1 cellular context compared by ENCODE assay signal in the genomic region with DNA sequence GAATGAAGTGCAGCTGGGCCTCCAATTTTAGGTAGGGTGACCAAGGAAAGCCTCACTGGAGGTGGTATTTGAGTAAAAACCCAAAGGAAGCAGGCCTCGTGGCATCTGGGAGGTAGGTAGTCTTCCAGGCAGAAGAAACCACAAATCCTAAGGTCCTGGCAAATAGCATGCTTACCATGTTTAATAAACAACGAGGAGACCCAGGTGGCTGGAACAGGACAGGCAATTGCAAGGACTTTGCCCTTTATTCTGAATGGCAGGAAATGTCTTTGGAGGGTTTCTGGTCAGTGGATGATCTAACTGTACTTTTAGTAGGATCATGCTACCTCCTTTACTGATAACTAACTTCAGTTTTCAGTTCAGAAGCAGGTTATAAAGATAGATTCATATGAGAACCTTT.
TF ChIP-seq lines count a peak whose summit lies in the region.

No MANE protein-coding gene starts in this region.

TF ChIP-seq in HepG2, 621 proteins besides CTCF, POLR2A, EP300 and RAD21 (continues in another document):
- TF ChIP-seq ZNF530 (CRISPR knock-in tag; IDR thresholded peaks at IDR 0.05; ENCODE audit: low read depth) (no peak), HIVEP1 (CRISPR knock-in tag; IDR thresholded peaks at IDR 0.05) (no peak), HMGA1 (CRISPR knock-in tag; conservative IDR thresholded peaks at IDR 0.05) (no peak), ZNF512B (CRISPR knock-in tag; IDR thresholded peaks at IDR 0.05; ENCODE audit: borderline replicate concordance) (no peak), ZNF777 (CRISPR knock-in tag; IDR thresholded peaks at IDR 0.05) (no peak), ASH2L (IDR thresholded peaks at IDR 0.05; ENCODE audit: insufficient read length, low read depth, low read length) (peak; percentile 37), PHF21A (CRISPR knock-in tag; IDR thresholded peaks at IDR 0.05) (0 out of 2 replicates have a peak, but pooled peaks have one; percentile 14), TOPORS (CRISPR knock-in tag; IDR thresholded peaks at IDR 0.05) (0 out of 2 replicates have a peak, but pooled peaks have one; percentile 26), ZNF101 (CRISPR knock-in tag; IDR thresholded peaks at IDR 0.05; ENCODE audit: borderline replicate concordance, low read depth) (no peak), MED1 (CRISPR knock-in tag; IDR thresholded peaks at IDR 0.05) (no peak), IKZF1 (IDR thresholded peaks at IDR 0.05) (no peak), ZNF569 (CRISPR knock-in tag; IDR thresholded peaks at IDR 0.05; ENCODE audit: borderline replicate concordance) (no peak), FOXA3 (CRISPR knock-in tag; IDR thresholded peaks at IDR 0.05) (peak; percentile 67), ARID2 (CRISPR knock-in tag; IDR thresholded peaks at IDR 0.05; ENCODE audit: borderline replicate concordance) (0 out of 2 replicates have a peak, but pooled peaks have one; percentile 55), GATA4 (IDR thresholded peaks at IDR 0.05; ENCODE audit: borderline replicate concordance, low read depth) (no peak), SALL1 (CRISPR knock-in tag; IDR thresholded peaks at IDR 0.05) (peak; percentile 59), GATAD1 (CRISPR knock-in tag; IDR thresholded peaks at IDR 0.05) (0 out of 2 replicates have a peak, but pooled peaks have one; percentile 18), RARA (CRISPR knock-in tag; IDR thresholded peaks at IDR 0.05) (peak; percentile 40; the same call in 1 of the 2 replicates), RARG (CRISPR knock-in tag; IDR thresholded peaks at IDR 0.05; ENCODE audit: low read depth) (no peak), FOXK1 (CRISPR knock-in tag; IDR thresholded peaks at IDR 0.05; ENCODE audit: borderline replicate concordance, low read depth) (peak; percentile 29; the same call in 1 of the 2 replicates), ZNF331 (CRISPR knock-in tag; IDR thresholded peaks at IDR 0.05) (0 out of 2 replicates have a peak, but pooled peaks have one; percentile 28), ZIK1 (CRISPR knock-in tag; IDR thresholded peaks at IDR 0.05; ENCODE audit: borderline replicate concordance, low read depth) (no peak), SMAD1 (CRISPR knock-in tag; IDR thresholded peaks at IDR 0.05; ENCODE audit: borderline replicate concordance, low read depth) (no peak), RBM22 (optimal IDR thresholded peaks at IDR 0.05; ENCODE audit: low read length) (peak; percentile 37), U2AF2 (IDR thresholded peaks at IDR 0.05; ENCODE audit: low read depth, low read length) (no peak), ZNF563 (CRISPR knock-in tag; IDR thresholded peaks at IDR 0.05) (no peak), ZBTB34 (CRISPR knock-in tag; IDR thresholded peaks at IDR 0.05) (peak; percentile 73), HOXD1 (CRISPR knock-in tag; IDR thresholded peaks at IDR 0.05) (no peak), HNF4G (IDR thresholded peaks at IDR 0.05; ENCODE audit: borderline replicate concordance, low read depth, low read length) (peak; percentile 57; the same call in 1 of the 2 replicates), HNF4G (CRISPR knock-in tag; IDR thresholded peaks at IDR 0.05; ENCODE audit: borderline replicate concordance, low read depth) (peak; percentile 75; the same call in 1 of the 2 replicates), FOXP1 (IDR thresholded peaks at IDR 0.05) (no peak), FOXP1 (CRISPR knock-in tag; IDR thresholded peaks at IDR 0.05) (peak; percentile 44; the same call in 1 of the 2 replicates), ZSCAN21 (CRISPR knock-in tag; IDR thresholded peaks at IDR 0.05; ENCODE audit: borderline replicate concordance) (no peak), FOXP4 (CRISPR knock-in tag; IDR thresholded peaks at IDR 0.05) (peak; percentile 68), AGO2 (optimal IDR thresholded peaks at IDR 0.05; ENCODE audit: low read depth, low read length) (no peak), TEAD3 (CRISPR knock-in tag; optimal IDR thresholded peaks at IDR 0.05; ENCODE audit: borderline replicate concordance) (peak; percentile 47), ZC3H4 (CRISPR knock-in tag; IDR thresholded peaks at IDR 0.05; ENCODE audit: borderline replicate concordance) (no peak), SOX6 (IDR thresholded peaks at IDR 0.05) (no peak), SOX6 (CRISPR knock-in tag; IDR thresholded peaks at IDR 0.05) (peak; percentile 27; the same call in 1 of the 2 replicates), ZNF652 (CRISPR knock-in tag; IDR thresholded peaks at IDR 0.05; ENCODE audit: borderline replicate concordance, low read depth) (peak; percentile 31; the same call in 1 of the 2 replicates), ZNF644 (CRISPR knock-in tag; IDR thresholded peaks at IDR 0.05; ENCODE audit: low read depth) (peak; percentile 93), MAFG (CRISPR knock-in tag; IDR thresholded peaks at IDR 0.05) (no peak), TAF1 (CRISPR knock-in tag; IDR thresholded peaks at IDR 0.05) (no peak), ZNF678 (CRISPR knock-in tag; IDR thresholded peaks at IDR 0.05) (no peak), AHR (CRISPR knock-in tag; IDR thresholded peaks at IDR 0.05) (no peak), SKI (IDR thresholded peaks at IDR 0.05; ENCODE audit: partially characterized antibody) (no peak), SNAPC2 (CRISPR knock-in tag; IDR thresholded peaks at IDR 0.05) (0 out of 2 replicates have a peak, but pooled peaks have one; percentile 62), ERF (CRISPR knock-in tag; IDR thresholded peaks at IDR 0.05) (peak; percentile 24; the same call in 1 of the 2 replicates), KDM6A (CRISPR knock-in tag; IDR thresholded peaks at IDR 0.05; ENCODE audit: low read depth) (0 out of 2 replicates have a peak, but pooled peaks have one; percentile 28), SIX1 (CRISPR knock-in tag; IDR thresholded peaks at IDR 0.05; ENCODE audit: borderline replicate concordance) (no peak), E2F1 (CRISPR knock-in tag; IDR thresholded peaks at IDR 0.05) (no peak), HOMEZ (CRISPR knock-in tag; IDR thresholded peaks at IDR 0.05; ENCODE audit: low read depth) (peak; percentile 80; the same call in 1 of the 2 replicates), JUND (CRISPR knock-in tag; IDR thresholded peaks at IDR 0.05) (no peak), ZFYVE20 (CRISPR knock-in tag; IDR thresholded peaks at IDR 0.05; ENCODE audit: borderline replicate concordance, low read depth) (no peak)
- TF ChIP-seq, protein P1, sequence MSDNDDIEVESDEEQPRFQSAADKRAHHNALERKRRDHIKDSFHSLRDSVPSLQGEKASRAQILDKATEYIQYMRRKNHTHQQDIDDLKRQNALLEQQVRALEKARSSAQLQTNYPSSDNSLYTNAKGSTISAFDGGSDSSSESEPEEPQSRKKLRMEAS (IDR thresholded peaks at IDR 0.05) = peak; percentile 49; the same call in 1 of the 2 replicates
- TF ChIP-seq, protein P2, sequence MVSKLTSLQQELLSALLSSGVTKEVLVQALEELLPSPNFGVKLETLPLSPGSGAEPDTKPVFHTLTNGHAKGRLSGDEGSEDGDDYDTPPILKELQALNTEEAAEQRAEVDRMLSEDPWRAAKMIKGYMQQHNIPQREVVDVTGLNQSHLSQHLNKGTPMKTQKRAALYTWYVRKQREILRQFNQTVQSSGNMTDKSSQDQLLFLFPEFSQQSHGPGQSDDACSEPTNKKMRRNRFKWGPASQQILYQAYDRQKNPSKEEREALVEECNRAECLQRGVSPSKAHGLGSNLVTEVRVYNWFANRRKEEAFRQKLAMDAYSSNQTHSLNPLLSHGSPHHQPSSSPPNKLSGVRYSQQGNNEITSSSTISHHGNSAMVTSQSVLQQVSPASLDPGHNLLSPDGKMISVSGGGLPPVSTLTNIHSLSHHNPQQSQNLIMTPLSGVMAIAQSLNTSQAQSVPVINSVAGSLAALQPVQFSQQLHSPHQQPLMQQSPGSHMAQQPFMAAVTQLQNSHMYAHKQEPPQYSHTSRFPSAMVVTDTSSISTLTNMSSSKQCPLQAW (CRISPR knock-in tag; IDR thresholded peaks at IDR 0.05) = 0 out of 2 replicates have a peak, but pooled peaks have one; percentile 33
- TF ChIP-seq, protein P3, sequence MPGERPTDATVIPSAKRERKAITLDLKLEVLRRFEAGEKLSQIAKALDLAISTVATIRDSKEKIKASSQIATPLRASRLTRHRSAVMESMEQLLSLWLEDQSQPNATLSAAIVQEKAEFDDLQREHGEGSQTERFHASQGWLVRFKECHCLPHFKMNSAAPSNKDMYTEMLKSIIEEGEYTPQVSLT (CRISPR knock-in tag; IDR thresholded peaks at IDR 0.05; ENCODE audit: borderline replicate concordance, low read depth) = no peak
- TF ChIP-seq, protein P4, sequence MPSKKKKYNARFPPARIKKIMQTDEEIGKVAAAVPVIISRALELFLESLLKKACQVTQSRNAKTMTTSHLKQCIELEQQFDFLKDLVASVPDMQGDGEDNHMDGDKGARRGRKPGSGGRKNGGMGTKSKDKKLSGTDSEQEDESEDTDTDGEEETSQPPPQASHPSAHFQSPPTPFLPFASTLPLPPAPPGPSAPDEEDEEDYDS (CRISPR knock-in tag; IDR thresholded peaks at IDR 0.05) = no peak
- TF ChIP-seq, protein P5, sequence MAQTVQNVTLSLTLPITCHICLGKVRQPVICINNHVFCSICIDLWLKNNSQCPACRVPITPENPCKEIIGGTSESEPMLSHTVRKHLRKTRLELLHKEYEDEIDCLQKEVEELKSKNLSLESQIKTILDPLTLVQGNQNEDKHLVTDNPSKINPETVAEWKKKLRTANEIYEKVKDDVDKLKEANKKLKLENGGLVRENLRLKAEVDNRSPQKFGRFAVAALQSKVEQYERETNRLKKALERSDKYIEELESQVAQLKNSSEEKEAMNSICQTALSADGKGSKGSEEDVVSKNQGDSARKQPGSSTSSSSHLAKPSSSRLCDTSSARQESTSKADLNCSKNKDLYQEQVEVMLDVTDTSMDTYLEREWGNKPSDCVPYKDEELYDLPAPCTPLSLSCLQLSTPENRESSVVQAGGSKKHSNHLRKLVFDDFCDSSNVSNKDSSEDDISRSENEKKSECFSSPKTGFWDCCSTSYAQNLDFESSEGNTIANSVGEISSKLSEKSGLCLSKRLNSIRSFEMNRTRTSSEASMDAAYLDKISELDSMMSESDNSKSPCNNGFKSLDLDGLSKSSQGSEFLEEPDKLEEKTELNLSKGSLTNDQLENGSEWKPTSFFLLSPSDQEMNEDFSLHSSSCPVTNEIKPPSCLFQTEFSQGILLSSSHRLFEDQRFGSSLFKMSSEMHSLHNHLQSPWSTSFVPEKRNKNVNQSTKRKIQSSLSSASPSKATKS (CRISPR knock-in tag; IDR thresholded peaks at IDR 0.05) = no peak
